16 cellular contexts compared by ENCODE assay signal in the genomic region with DNA sequence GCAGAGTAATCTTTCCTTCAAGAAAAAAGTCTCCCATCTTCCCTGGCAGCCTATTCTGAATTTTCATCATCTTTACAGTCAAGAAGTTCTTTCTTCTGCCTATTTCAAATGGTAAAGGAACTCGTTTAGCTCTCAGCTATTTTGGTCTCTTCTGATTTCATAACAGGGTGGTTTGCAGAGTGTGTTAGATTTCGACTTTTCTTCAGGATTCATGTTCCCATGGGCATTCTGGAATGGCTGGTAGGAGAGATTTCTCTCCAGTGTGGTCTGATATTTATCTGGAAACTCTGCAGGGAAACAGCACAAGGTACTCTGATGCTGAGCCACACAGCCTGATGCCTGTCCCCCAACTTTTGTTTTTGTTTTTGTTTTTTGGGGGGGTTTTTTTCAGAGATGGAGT.
DNase-seq lines count a peak whose midpoint lies in the region; ATAC-seq and TF ChIP-seq lines count a peak whose summit lies in the region.
"Had no signal": no experiment of that assay in that cellular context is flagged by ENCODE, and none has a peak within 500 bp of the region (broad histone marks: within the 10 kb centered on the region; RNA-seq: fewer than 3 reads in every experiment).

No MANE protein-coding gene starts in this region.

- peaks cover 19% of the 10 kb centered on the region; the same call in 1 of the 2 replicates for H3K4me1 ChIP-seq in GM23248 (ENCODE audit: insufficient read depth)
- peaks cover 6% of the 10 kb centered on the region in 2 donors for H3K4me1 ChIP-seq in aorta (ENCODE audit: control insufficient read depth in 1 of 2, insufficient read depth in 2 of 2, low read length in 2 of 2)
- peaks cover 11% of the 10 kb centered on the region for H3K4me1 ChIP-seq in mesendoderm (ENCODE audit: control insufficient read depth, low read depth, low read length)

- H3K4me2 ChIP-seq in GM23248 (ENCODE audit: unreplicated experiment) (peak overlapping the region; percentile 3), mesendoderm (ENCODE audit: low read length) (no peak overlapping the region)

- no peak overlapping the region for H3K4me3 Mint-ChIP-seq in nephron
- no peak overlapping the region for H3K4me3 Mint-ChIP-seq in activated CD4-positive, alpha-beta T cell treated with anti-CD3 and anti-CD28 coated beads for 36 hours
- H3K4me3 Mint-ChIP-seq: CD4-positive, alpha-beta memory T cell had no signal

- H3K79me1 ChIP-seq in mesendoderm (ENCODE audit: low read length) = no peaks in the 10 kb centered on the region

- no peak overlapping the region for H3K4ac ChIP-seq in mesendoderm (ENCODE audit: low read depth, low read length)

- no peak overlapping the region for H2BK5ac ChIP-seq in mesendoderm (ENCODE audit: low read length)

- peak; percentile 50 for DNase-seq in GM23248
- DNase-seq in choroid plexus epithelial cell (ENCODE audit: low read depth) = peak; percentile 44
- no peak for DNase-seq in aorta
- no peak for DNase-seq in activated CD4-positive, alpha-beta T cell treated with anti-CD3 and anti-CD28 coated beads for 36 hours
- no peak for DNase-seq in hippocampal formation (lab: John Stamatoyannopoulos, UW)
- DNase-seq in mesendoderm = no peak
- DNase-seq: Calu3; CD4-positive, alpha-beta memory T cell; KG1; NCI-H1048; NCI-H2081 treated with DMSO at 0.1 percent for 48 hours; NCI-H510A; Right ventricle myocardium superior had no signal

- H3K4me1 Mint-ChIP-seq in nephron = peaks cover 39% of the 10 kb centered on the region
- H3K4me1 Mint-ChIP-seq in activated CD4-positive, alpha-beta T cell treated with anti-CD3 and anti-CD28 coated beads for 36 hours = no peaks in the 10 kb centered on the region
- H3K4me1 Mint-ChIP-seq: CD4-positive, alpha-beta memory T cell had no signal

- H3K36me3 ChIP-seq in GM23248 (ENCODE audit: low read depth) = no peaks in the 10 kb centered on the region
- H3K36me3 ChIP-seq in aorta (ENCODE audit: control insufficient read depth in 1 of 2, insufficient read depth in 2 of 2, low read length in 1 of 2) = no peaks in the 10 kb centered on the region
- H3K36me3 ChIP-seq in mesendoderm (ENCODE audit: control insufficient read depth, insufficient read depth, low read length) = no peaks in the 10 kb centered on the region

- peaks cover 11% of the 10 kb centered on the region for H3K27me3 Mint-ChIP-seq in nephron (ENCODE audit: low read depth)
- H3K27me3 Mint-ChIP-seq in activated CD4-positive, alpha-beta T cell treated with anti-CD3 and anti-CD28 coated beads for 36 hours = peaks cover 21% of the 10 kb centered on the region

- H3K4me3 ChIP-seq in GM23248 (no peak overlapping the region), choroid plexus epithelial cell (ENCODE audit: low read depth, low read length) (no peak overlapping the region), aorta (ENCODE audit: low read length in 2 of 2) (no peak overlapping the region), mesendoderm (ENCODE audit: low read length) (no peak overlapping the region)
- H3K4me3 ChIP-seq: SK-N-MC had no signal

- H3K23ac ChIP-seq in mesendoderm (ENCODE audit: low read length) = no peak overlapping the region

- TF ChIP-seq CTCF in choroid plexus epithelial cell (conservative IDR thresholded peaks at IDR 0.05; ENCODE audit: low read depth, low read length) (no peak), nephron (IDR thresholded peaks at IDR 0.05; ENCODE audit: unreplicated experiment in 3 of 3) (no peak)

- H4K8ac ChIP-seq in mesendoderm (ENCODE audit: low read depth, low read length) = no peak overlapping the region

- H3K9me3 Mint-ChIP-seq in nephron = no peaks in the 10 kb centered on the region
- H3K9me3 Mint-ChIP-seq in activated CD4-positive, alpha-beta T cell treated with anti-CD3 and anti-CD28 coated beads for 36 hours (ENCODE audit: low read depth) = no peaks in the 10 kb centered on the region

- H2BK120ac ChIP-seq in mesendoderm (ENCODE audit: low read depth, low read length) = no peak overlapping the region

- no peaks in the 10 kb centered on the region for H3K9me3 ChIP-seq in GM23248 (ENCODE audit: low read depth)
- H3K9me3 ChIP-seq in aorta (ENCODE audit: control insufficient read depth, low read length) = no peaks in the 10 kb centered on the region

- H3K36me3 Mint-ChIP-seq in nephron (ENCODE audit: low read depth) = no peaks in the 10 kb centered on the region
- H3K36me3 Mint-ChIP-seq in activated CD4-positive, alpha-beta T cell treated with anti-CD3 and anti-CD28 coated beads for 36 hours (ENCODE audit: low read depth) = no peaks in the 10 kb centered on the region
- H3K36me3 Mint-ChIP-seq: CD4-positive, alpha-beta memory T cell had no signal

- intact Hi-C loops in aorta (cut with DNase I) = loop anchor here in 1 of 2 donors (10.0 kb wide), 1 partner anchor 313 kb away; no protein-coding TSS in a partner anchor
- intact Hi-C loops in activated CD4-positive, alpha-beta T cell treated with anti-CD3 and anti-CD28 coated beads for 36 hours (cut with DNase I, micrococcal nuclease) = no loop called here

- H3K79me2 ChIP-seq in GM23248 (ENCODE audit: insufficient read depth) (no peaks in the 10 kb centered on the region), mesendoderm (ENCODE audit: control insufficient read depth, insufficient read depth, low read length) (no peaks in the 10 kb centered on the region)

- H3K18ac ChIP-seq in mesendoderm (ENCODE audit: low read length) = no peak overlapping the region

- H2BK15ac ChIP-seq in mesendoderm (replicated peaks; ENCODE audit: low read depth) = no peak overlapping the region

- peak; percentile 31 for ATAC-seq in aorta (ENCODE audit: low FRiP score)
- no peak for ATAC-seq in activated CD4-positive, alpha-beta T cell treated with anti-CD3 and anti-CD28 coated beads for 36 hours
- ATAC-seq: Panc1 had no signal

- peak overlapping the region; percentile 7 to 59 (median 50) for H3K27ac Mint-ChIP-seq in nephron
- no peak overlapping the region for H3K27ac Mint-ChIP-seq in activated CD4-positive, alpha-beta T cell treated with anti-CD3 and anti-CD28 coated beads for 36 hours
- H3K27ac Mint-ChIP-seq: CD4-positive, alpha-beta memory T cell had no signal

- no peak overlapping the region for H4K5ac ChIP-seq in mesendoderm (ENCODE audit: low read length)

- in situ Hi-C loops in GM23248 (cut with MboI) = no loop called here

- no peak overlapping the region for H2AFZ ChIP-seq in GM23248

- H3F3A ChIP-seq in GM23248 (ENCODE audit: insufficient read depth) = no peaks in the 10 kb centered on the region

- no peak overlapping the region for H3K56ac ChIP-seq in mesendoderm (ENCODE audit: low read length)

- 17 to 34% methylated on average over 2 of the region's 2 CpGs for WGBS in GM23248 (ENCODE audit: low coverage in 1 of 2, low lambda C conversion rate in 2 of 2, missing lambda C conversion rate in 2 of 2), 2 experiments
- WGBS in aorta, 2 donors = 3% methylated on average over 2 of the region's 2 CpGs
- WGBS in mesendoderm (ENCODE audit: extremely low coverage, insufficient coverage, low lambda C conversion rate) = no CpG with 5 or more reads among the region's 2 CpGs

- H3K27me3 ChIP-seq in GM23248 (replicated peaks; ENCODE audit: insufficient read depth) (no peaks in the 10 kb centered on the region), aorta (ENCODE audit: control insufficient read depth in 1 of 2, insufficient read depth in 2 of 2, low read length in 1 of 2) (no peaks in the 10 kb centered on the region), mesendoderm (ENCODE audit: insufficient read depth, low read length, poor library complexity) (no peaks in the 10 kb centered on the region)

- CTCF ChIA-PET in activated CD4-positive, alpha-beta T cell treated with anti-CD3 and anti-CD28 coated beads for 36 hours (lab: Charles Lee) = no interaction called here

- H3K27ac ChIP-seq in GM23248 (no peak overlapping the region), aorta (ENCODE audit: low read depth in 1 of 2, low read length in 2 of 2) (no peak overlapping the region), mesendoderm (ENCODE audit: low read depth, low read length) (no peak overlapping the region)
- H3K27ac ChIP-seq: SK-N-MC had no signal

- H4K20me1 ChIP-seq in GM23248 (ENCODE audit: insufficient read depth) = no peaks in the 10 kb centered on the region

- H3K9me2 ChIP-seq in GM23248 (ENCODE audit: insufficient read depth) = no peaks in the 10 kb centered on the region

- H3K9ac ChIP-seq in GM23248 = no peak overlapping the region
- no peak overlapping the region for H3K9ac ChIP-seq in mesendoderm (ENCODE audit: low read length)

- H2AK5ac ChIP-seq in mesendoderm (ENCODE audit: low read length) = no peak overlapping the region

- POLR2A ChIA-PET in activated CD4-positive, alpha-beta T cell treated with anti-CD3 and anti-CD28 coated beads for 36 hours (lab: Charles Lee) = no interaction called here

Comparison
In these comparisons a context has a peak if more than half of its experiments do, and no peak if none do; other contexts are left out.
1. DNase-seq: peak in GM23248 (single experiment) and choroid plexus epithelial cell (single experiment); none in aorta (0 of 2), activated CD4-positive, alpha-beta T cell treated with anti-CD3 and anti-CD28 coated beads for 36 hours (single experiment), hippocampal formation (0 of 2) and mesendoderm (single experiment).